In genomic region chr11:112789481-112789880, GRCh38 we compare ENCODE assay signal across 24 cellular contexts.
"Had no signal": no experiment of that assay in that cellular context is flagged by ENCODE, and none has a peak within 500 bp of the region (broad histone marks: within the 10 kb centered on the region; RNA-seq: fewer than 3 reads in every experiment).

No MANE protein-coding gene starts in this region.

- H3K9me3 Mint-ChIP-seq: activated CD4-positive, alpha-beta T cell treated with anti-CD3 and anti-CD28 coated beads, Interleukin-2, amount 10 ng/mL, durations not matched to agents 24 days and 14 days; activated CD8-positive, alpha-beta T cell treated with anti-CD3 and anti-CD28 coated beads for 36 hours; activated naive CD4-positive, alpha-beta T cell treated with anti-CD3 and anti-CD28 coated beads for 36 hours; activated naive CD4-positive, alpha-beta T cell treated with anti-CD3 and anti-CD28 coated beads, Interleukin-2, amount 50 U/mL, for 72 hours; activated T-cell treated with anti-CD3 and anti-CD28 coated beads, Interleukin-2, amount 50 U/mL, for 4 hours; activated T-helper 1 cell treated with anti-CD3 and anti-CD28 coated beads, Interleukin-12 subunit alpha, Interleukin-12 subunit beta, Interleukin-2, Interleukin-4 antibody, amounts not matched to agents 30 ng/mL and 10 ng/mL and 1 ng/mL, durations not matched to agents 14 hours and 24 hours and 36 hours had no signal

- H3K4me3 Mint-ChIP-seq: activated CD4-positive, alpha-beta T cell treated with anti-CD3 and anti-CD28 coated beads, Interleukin-2, amount 10 ng/mL, durations not matched to agents 24 days and 14 days; activated CD8-positive, alpha-beta T cell treated with anti-CD3 and anti-CD28 coated beads for 36 hours; activated naive CD4-positive, alpha-beta T cell treated with anti-CD3 and anti-CD28 coated beads for 36 hours; activated T-cell treated with anti-CD3 and anti-CD28 coated beads, Interleukin-2, amount 50 U/mL, for 4 hours; activated T-helper 1 cell treated with anti-CD3 and anti-CD28 coated beads, Interleukin-12 subunit alpha, Interleukin-12 subunit beta, Interleukin-2, Interleukin-4 antibody, amounts not matched to agents 30 ng/mL and 10 ng/mL and 1 ng/mL, durations not matched to agents 14 hours and 24 hours and 36 hours had no signal

- H3K27ac Mint-ChIP-seq: activated CD4-positive, alpha-beta T cell treated with anti-CD3 and anti-CD28 coated beads, Interleukin-2, amount 10 ng/mL, durations not matched to agents 24 days and 14 days; activated CD8-positive, alpha-beta T cell treated with anti-CD3 and anti-CD28 coated beads for 36 hours; activated naive CD4-positive, alpha-beta T cell treated with anti-CD3 and anti-CD28 coated beads for 36 hours; activated naive CD4-positive, alpha-beta T cell treated with anti-CD3 and anti-CD28 coated beads, Interleukin-2, amount 50 U/mL, for 72 hours; activated T-helper 1 cell treated with anti-CD3 and anti-CD28 coated beads, Interleukin-12 subunit alpha, Interleukin-12 subunit beta, Interleukin-2, Interleukin-4 antibody, amounts not matched to agents 30 ng/mL and 10 ng/mL and 1 ng/mL, durations not matched to agents 14 hours and 24 hours and 36 hours had no signal

- ATAC-seq: activated CD8-positive, alpha-beta T cell treated with anti-CD3 and anti-CD28 coated beads for 36 hours; activated naive CD4-positive, alpha-beta T cell treated with anti-CD3 and anti-CD28 coated beads, Interleukin-2, amount 50 U/mL, for 72 hours; activated T-cell treated with anti-CD3 and anti-CD28 coated beads, Interleukin-2, amount 50 U/mL, for 4 hours; body of pancreas; K562; PC-3 had no signal

- DNase-seq: activated CD4-positive, alpha-beta T cell treated with anti-CD3 and anti-CD28 coated beads, Interleukin-2, amount 10 ng/mL, durations not matched to agents 24 days and 14 days; activated CD4-positive, alpha-beta T cell treated with anti-CD3 and anti-CD28 coated beads, Interleukin-2, amount 50 U/mL, for 4 hours; activated CD8-positive, alpha-beta T cell treated with anti-CD3 and anti-CD28 coated beads for 36 hours; activated gamma-delta T cell treated with Interleukin-2 at 50 U/mL for 16 hours; activated naive CD4-positive, alpha-beta T cell treated with anti-CD3 and anti-CD28 coated beads for 36 hours; activated T-cell treated with anti-CD3 and anti-CD28 coated beads, Interleukin-2, amount 50 U/mL, for 4 hours; adrenal gland; body of pancreas; NCI-H1105; NCI-H1417 treated with DMSO at 0.1 percent for 48 hours; NCI-H187 treated with DMSO at 0.1 percent for 48 hours; NCI-H226; NCI-H446 treated with DMSO at 0.1 percent for 48 hours; NCI-H526; NCI-H748 treated with DMSO at 0.1 percent for 48 hours; NK-92 treated with Interleukin-12 subunit alpha and Interleukin-12 subunit beta, amount 100 ng/mL, for 24 hours; PC-3; Peyer's patch; RPMI8226; SHP77 treated with DMSO at 0.1 percent for 48 hours; T1000 had no signal

- H3K36me3 Mint-ChIP-seq: activated naive CD4-positive, alpha-beta T cell treated with anti-CD3 and anti-CD28 coated beads, Interleukin-2, amount 50 U/mL, for 72 hours had no signal
